In the genomic region with DNA sequence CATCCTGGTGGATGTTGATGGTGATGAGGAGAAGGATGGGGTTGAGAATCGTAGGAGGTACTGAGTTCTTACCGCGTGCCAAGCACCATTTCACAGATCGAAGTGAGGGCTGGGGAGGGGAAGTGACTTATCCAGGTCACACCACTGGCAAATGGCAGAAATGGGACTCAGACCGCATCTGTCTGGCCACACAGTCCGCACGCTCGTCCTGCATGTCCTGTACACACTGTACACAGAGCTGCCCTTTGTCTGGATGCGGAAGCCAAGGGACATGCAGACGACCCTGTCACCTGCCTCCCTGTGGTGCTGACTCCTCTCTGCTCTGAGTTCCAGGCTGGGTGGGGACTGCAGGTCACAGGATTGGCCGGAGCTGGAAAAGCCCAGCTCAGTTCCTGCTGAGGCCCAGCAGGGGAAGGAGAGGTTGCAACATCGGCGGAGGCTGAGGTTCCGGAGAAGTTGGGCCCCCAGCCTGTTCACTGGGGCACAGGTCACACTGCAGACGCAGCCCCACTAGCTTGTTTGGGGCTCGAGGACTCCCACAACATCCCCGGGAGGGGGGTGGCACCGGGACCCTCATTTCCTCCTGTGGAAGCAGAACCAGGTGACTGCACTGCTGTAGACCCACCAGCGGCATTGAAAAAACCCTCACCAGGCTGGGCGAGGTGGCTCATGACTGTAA, we compare ENCODE assay signal across 1 cellular context.
TF ChIP-seq lines count a peak whose summit lies in the region.

No MANE protein-coding gene starts in this region.

TF ChIP-seq in HepG2, 621 proteins besides CTCF, POLR2A, EP300 and RAD21 (continued from another document and continues in another):
- TF ChIP-seq, protein P1, sequence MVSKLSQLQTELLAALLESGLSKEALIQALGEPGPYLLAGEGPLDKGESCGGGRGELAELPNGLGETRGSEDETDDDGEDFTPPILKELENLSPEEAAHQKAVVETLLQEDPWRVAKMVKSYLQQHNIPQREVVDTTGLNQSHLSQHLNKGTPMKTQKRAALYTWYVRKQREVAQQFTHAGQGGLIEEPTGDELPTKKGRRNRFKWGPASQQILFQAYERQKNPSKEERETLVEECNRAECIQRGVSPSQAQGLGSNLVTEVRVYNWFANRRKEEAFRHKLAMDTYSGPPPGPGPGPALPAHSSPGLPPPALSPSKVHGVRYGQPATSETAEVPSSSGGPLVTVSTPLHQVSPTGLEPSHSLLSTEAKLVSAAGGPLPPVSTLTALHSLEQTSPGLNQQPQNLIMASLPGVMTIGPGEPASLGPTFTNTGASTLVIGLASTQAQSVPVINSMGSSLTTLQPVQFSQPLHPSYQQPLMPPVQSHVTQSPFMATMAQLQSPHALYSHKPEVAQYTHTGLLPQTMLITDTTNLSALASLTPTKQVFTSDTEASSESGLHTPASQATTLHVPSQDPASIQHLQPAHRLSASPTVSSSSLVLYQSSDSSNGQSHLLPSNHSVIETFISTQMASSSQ (IDR thresholded peaks at IDR 0.05; ENCODE audit: low read depth) = peak; percentile 60; the same call in 1 of the 2 replicates
- TF ChIP-seq, protein P1 (CRISPR knock-in tag; IDR thresholded peaks at IDR 0.05; ENCODE audit: borderline replicate concordance) = peak; percentile 93
- TF ChIP-seq CHCHD3 (CRISPR knock-in tag; IDR thresholded peaks at IDR 0.05) (no peak), MIER2 (CRISPR knock-in tag; IDR thresholded peaks at IDR 0.05) (no peak), TEAD2 (CRISPR knock-in tag; IDR thresholded peaks at IDR 0.05) (no peak), FOXJ3 (CRISPR knock-in tag; IDR thresholded peaks at IDR 0.05; ENCODE audit: borderline replicate concordance) (peak; percentile 65; the same call in 1 of the 2 replicates), RFX1 (IDR thresholded peaks at IDR 0.05) (no peak), ZMYM4 (CRISPR knock-in tag; IDR thresholded peaks at IDR 0.05) (peak; percentile 87), NFRKB (IDR thresholded peaks at IDR 0.05) (no peak), ATRX (CRISPR knock-in tag; IDR thresholded peaks at IDR 0.05; ENCODE audit: borderline replicate concordance) (no peak), DNMT3B (CRISPR knock-in tag; conservative IDR thresholded peaks at IDR 0.05) (no peak; the same call in 1 of the 2 replicates), ZNF782 (CRISPR knock-in tag; IDR thresholded peaks at IDR 0.05; ENCODE audit: borderline replicate concordance) (peak; percentile 96; the same call in 1 of the 2 replicates), SYNCRIP (IDR thresholded peaks at IDR 0.05; ENCODE audit: insufficient read depth, low read depth, low read length) (no peak), TSC22D2 (CRISPR knock-in tag; IDR thresholded peaks at IDR 0.05; ENCODE audit: borderline replicate concordance) (peak; percentile 56; the same call in 1 of the 2 replicates), JDP2 (CRISPR knock-in tag; IDR thresholded peaks at IDR 0.05; ENCODE audit: borderline replicate concordance) (no peak), SCMH1 (CRISPR knock-in tag; IDR thresholded peaks at IDR 0.05; ENCODE audit: borderline replicate concordance) (no peak), HMG20B (CRISPR knock-in tag; conservative IDR thresholded peaks at IDR 0.05) (peak; percentile 67), RXRA (CRISPR knock-in tag; IDR thresholded peaks at IDR 0.05) (peak; percentile 100)
- TF ChIP-seq, protein P2, sequence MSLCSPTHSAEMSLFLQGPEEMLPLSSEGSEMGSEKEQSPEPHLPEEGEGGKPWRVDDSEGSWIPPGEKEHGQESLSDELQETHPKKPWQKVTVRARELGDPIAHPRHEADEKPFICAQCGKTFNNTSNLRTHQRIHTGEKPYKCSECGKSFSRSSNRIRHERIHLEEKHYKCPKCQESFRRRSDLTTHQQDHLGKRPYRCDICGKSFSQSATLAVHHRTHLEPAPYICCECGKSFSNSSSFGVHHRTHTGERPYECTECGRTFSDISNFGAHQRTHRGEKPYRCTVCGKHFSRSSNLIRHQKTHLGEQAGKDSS (CRISPR knock-in tag; IDR thresholded peaks at IDR 0.05; ENCODE audit: borderline replicate concordance, low read depth) = peak; percentile 98
- TF ChIP-seq, protein P3, sequence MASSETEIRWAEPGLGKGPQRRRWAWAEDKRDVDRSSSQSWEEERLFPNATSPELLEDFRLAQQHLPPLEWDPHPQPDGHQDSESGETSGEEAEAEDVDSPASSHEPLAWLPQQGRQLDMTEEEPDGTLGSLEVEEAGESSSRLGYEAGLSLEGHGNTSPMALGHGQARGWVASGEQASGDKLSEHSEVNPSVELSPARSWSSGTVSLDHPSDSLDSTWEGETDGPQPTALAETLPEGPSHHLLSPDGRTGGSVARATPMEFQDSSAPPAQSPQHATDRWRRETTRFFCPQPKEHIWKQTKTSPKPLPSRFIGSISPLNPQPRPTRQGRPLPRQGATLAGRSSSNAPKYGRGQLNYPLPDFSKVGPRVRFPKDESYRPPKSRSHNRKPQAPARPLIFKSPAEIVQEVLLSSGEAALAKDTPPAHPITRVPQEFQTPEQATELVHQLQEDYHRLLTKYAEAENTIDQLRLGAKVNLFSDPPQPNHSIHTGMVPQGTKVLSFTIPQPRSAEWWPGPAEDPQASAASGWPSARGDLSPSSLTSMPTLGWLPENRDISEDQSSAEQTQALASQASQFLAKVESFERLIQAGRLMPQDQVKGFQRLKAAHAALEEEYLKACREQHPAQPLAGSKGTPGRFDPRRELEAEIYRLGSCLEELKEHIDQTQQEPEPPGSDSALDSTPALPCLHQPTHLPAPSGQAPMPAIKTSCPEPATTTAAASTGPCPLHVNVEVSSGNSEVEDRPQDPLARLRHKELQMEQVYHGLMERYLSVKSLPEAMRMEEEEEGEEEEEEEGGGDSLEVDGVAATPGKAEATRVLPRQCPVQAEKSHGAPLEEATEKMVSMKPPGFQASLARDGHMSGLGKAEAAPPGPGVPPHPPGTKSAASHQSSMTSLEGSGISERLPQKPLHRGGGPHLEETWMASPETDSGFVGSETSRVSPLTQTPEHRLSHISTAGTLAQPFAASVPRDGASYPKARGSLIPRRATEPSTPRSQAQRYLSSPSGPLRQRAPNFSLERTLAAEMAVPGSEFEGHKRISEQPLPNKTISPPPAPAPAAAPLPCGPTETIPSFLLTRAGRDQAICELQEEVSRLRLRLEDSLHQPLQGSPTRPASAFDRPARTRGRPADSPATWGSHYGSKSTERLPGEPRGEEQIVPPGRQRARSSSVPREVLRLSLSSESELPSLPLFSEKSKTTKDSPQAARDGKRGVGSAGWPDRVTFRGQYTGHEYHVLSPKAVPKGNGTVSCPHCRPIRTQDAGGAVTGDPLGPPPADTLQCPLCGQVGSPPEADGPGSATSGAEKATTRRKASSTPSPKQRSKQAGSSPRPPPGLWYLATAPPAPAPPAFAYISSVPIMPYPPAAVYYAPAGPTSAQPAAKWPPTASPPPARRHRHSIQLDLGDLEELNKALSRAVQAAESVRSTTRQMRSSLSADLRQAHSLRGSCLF (CRISPR knock-in tag; IDR thresholded peaks at IDR 0.05; ENCODE audit: borderline replicate concordance) = no peak
- TF ChIP-seq, protein P4, sequence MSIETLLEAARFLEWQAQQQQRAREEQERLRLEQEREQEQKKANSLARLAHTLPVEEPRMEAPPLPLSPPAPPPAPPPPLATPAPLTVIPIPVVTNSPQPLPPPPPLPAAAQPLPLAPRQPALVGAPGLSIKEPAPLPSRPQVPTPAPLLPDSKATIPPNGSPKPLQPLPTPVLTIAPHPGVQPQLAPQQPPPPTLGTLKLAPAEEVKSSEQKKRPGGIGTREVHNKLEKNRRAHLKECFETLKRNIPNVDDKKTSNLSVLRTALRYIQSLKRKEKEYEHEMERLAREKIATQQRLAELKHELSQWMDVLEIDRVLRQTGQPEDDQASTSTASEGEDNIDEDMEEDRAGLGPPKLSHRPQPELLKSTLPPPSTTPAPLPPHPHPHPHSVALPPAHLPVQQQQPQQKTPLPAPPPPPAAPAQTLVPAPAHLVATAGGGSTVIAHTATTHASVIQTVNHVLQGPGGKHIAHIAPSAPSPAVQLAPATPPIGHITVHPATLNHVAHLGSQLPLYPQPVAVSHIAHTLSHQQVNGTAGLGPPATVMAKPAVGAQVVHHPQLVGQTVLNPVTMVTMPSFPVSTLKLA (IDR thresholded peaks at IDR 0.05) = peak; percentile 69; the same call in 1 of the 2 replicates
- TF ChIP-seq, protein P5, sequence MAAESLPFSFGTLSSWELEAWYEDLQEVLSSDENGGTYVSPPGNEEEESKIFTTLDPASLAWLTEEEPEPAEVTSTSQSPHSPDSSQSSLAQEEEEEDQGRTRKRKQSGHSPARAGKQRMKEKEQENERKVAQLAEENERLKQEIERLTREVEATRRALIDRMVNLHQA (CRISPR knock-in tag; IDR thresholded peaks at IDR 0.05) = no peak
- TF ChIP-seq, protein P6, sequence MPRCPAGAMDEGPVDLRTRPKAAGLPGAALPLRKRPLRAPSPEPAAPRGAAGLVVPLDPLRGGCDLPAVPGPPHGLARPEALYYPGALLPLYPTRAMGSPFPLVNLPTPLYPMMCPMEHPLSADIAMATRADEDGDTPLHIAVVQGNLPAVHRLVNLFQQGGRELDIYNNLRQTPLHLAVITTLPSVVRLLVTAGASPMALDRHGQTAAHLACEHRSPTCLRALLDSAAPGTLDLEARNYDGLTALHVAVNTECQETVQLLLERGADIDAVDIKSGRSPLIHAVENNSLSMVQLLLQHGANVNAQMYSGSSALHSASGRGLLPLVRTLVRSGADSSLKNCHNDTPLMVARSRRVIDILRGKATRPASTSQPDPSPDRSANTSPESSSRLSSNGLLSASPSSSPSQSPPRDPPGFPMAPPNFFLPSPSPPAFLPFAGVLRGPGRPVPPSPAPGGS (CRISPR knock-in tag; IDR thresholded peaks at IDR 0.05) = peak; percentile 98; the same call in 1 of the 2 replicates
- TF ChIP-seq, protein P7, sequence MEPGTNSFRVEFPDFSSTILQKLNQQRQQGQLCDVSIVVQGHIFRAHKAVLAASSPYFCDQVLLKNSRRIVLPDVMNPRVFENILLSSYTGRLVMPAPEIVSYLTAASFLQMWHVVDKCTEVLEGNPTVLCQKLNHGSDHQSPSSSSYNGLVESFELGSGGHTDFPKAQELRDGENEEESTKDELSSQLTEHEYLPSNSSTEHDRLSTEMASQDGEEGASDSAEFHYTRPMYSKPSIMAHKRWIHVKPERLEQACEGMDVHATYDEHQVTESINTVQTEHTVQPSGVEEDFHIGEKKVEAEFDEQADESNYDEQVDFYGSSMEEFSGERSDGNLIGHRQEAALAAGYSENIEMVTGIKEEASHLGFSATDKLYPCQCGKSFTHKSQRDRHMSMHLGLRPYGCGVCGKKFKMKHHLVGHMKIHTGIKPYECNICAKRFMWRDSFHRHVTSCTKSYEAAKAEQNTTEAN (CRISPR knock-in tag; conservative IDR thresholded peaks at IDR 0.05) = no peak; the same call in 1 of the 2 replicates
- TF ChIP-seq, protein P8, sequence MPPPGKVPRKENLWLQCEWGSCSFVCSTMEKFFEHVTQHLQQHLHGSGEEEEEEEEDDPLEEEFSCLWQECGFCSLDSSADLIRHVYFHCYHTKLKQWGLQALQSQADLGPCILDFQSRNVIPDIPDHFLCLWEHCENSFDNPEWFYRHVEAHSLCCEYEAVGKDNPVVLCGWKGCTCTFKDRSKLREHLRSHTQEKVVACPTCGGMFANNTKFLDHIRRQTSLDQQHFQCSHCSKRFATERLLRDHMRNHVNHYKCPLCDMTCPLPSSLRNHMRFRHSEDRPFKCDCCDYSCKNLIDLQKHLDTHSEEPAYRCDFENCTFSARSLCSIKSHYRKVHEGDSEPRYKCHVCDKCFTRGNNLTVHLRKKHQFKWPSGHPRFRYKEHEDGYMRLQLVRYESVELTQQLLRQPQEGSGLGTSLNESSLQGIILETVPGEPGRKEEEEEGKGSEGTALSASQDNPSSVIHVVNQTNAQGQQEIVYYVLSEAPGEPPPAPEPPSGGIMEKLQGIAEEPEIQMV (CRISPR knock-in tag; IDR thresholded peaks at IDR 0.05; ENCODE audit: low read depth) = peak; percentile 93
- TF ChIP-seq, protein P9, sequence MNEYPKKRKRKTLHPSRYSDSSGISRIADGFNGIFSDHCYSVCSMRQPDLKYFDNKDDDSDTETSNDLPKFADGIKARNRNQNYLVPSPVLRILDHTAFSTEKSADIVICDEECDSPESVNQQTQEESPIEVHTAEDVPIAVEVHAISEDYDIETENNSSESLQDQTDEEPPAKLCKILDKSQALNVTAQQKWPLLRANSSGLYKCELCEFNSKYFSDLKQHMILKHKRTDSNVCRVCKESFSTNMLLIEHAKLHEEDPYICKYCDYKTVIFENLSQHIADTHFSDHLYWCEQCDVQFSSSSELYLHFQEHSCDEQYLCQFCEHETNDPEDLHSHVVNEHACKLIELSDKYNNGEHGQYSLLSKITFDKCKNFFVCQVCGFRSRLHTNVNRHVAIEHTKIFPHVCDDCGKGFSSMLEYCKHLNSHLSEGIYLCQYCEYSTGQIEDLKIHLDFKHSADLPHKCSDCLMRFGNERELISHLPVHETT (CRISPR knock-in tag; conservative IDR thresholded peaks at IDR 0.05) = peak; percentile 71; the same call in 1 of the 2 replicates
- TF ChIP-seq, protein P10, sequence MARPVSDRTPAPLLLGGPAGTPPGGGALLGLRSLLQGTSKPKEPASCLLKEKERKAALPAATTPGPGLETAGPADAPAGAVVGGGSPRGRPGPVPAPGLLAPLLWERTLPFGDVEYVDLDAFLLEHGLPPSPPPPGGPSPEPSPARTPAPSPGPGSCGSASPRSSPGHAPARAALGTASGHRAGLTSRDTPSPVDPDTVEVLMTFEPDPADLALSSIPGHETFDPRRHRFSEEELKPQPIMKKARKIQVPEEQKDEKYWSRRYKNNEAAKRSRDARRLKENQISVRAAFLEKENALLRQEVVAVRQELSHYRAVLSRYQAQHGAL (CRISPR knock-in tag; IDR thresholded peaks at IDR 0.05; ENCODE audit: not compliant biosample characterization) = no peak
- TF ChIP-seq, protein P11, sequence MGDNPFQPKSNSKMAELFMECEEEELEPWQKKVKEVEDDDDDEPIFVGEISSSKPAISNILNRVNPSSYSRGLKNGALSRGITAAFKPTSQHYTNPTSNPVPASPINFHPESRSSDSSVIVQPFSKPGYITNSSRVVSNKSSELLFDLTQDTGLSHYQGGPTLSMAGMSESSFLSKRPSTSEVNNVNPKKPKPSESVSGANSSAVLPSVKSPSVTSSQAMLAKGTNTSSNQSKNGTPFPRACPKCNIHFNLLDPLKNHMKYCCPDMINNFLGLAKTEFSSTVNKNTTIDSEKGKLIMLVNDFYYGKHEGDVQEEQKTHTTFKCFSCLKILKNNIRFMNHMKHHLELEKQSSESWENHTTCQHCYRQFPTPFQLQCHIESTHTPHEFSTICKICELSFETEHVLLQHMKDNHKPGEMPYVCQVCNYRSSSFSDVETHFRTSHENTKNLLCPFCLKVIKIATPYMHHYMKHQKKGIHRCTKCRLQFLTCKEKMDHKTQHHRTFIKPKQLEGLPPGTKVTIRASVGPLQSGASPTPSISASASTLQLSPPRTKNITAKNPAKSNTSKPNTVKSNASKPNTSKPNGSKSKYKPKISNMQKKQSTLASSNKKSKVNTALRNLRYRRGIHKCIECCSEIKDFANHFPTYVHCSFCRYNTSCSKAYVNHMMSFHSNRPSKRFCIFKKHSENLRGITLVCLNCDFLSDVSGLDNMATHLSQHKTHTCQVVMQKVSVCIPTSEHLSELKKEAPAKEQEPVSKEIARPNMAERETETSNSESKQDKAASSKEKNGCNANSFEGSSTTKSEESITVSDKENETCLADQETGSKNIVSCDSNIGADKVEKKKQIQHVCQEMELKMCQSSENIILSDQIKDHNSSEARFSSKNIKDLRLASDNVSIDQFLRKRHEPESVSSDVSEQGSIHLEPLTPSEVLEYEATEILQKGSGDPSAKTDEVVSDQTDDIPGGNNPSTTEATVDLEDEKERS (CRISPR knock-in tag; IDR thresholded peaks at IDR 0.05) = peak; percentile 95
